Comparison of ENCODE assay signal across 35 cellular contexts in the genomic region with DNA sequence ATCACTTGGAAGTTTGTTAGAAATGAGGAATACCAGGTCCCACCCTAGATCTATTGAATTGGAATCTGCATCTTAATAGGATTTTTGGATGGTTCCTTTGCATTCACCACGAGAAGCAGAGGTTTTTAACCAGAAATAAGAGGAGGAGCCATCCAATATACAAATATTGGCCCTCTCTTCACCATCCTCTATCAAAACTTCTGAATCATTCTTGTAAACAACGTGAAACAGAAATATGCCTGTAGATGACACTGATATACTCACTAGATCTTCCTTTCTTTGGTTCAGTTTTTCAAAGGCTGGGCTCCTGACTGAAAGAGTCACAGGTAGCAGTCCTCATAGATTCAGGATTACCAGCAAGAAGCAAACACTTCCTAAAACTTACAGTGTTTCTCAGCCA. TPM values are rescaled to one million over a fixed set of nuclear protein-coding genes. Genes with fewer than 3 reads are reported as not detected.
"Had no signal": no experiment of that assay in that cellular context is flagged by ENCODE, and none has a peak within 500 bp of the region (broad histone marks: within the 10 kb centered on the region; RNA-seq: fewer than 3 reads in every experiment).

No MANE protein-coding gene starts in this region.

- H3K4me1 ChIP-seq: adrenal gland, ascending aorta, body of pancreas, breast epithelium had no signal

- H3K27ac ChIP-seq: adrenal gland, ascending aorta, body of pancreas, brain microvascular endothelial cell, breast epithelium, cardiac muscle cell had no signal

- H3K4me3 ChIP-seq: adrenal gland, ascending aorta, body of pancreas, breast epithelium, cardiac muscle cell had no signal

- ATAC-seq: activated naive CD4-positive, alpha-beta T cell treated with anti-CD3 and anti-CD28 coated beads, Interleukin-2, amount 50 U/mL, for 72 hours; activated naive CD8-positive, alpha-beta T cell treated with anti-CD3 and anti-CD28 coated beads, Interleukin-2, amount 50 U/mL, for 24 hours; activated T-cell treated with anti-CD3 and anti-CD28 coated beads, Interleukin-2, amount 50 U/mL, for 72 hours; activated T-helper 17 cell treated with anti-CD3 and anti-CD28 coated beads, Interleukin-2, amount 50 U/mL, for 72 hours; body of pancreas had no signal

- H3K27me3 ChIP-seq: adrenal gland, ascending aorta, body of pancreas, brain microvascular endothelial cell, breast epithelium had no signal

- H3K36me3 ChIP-seq: adrenal gland, ascending aorta, brain microvascular endothelial cell, breast epithelium, cardiac muscle cell had no signal

- H3K9me3 ChIP-seq: adrenal gland, ascending aorta, breast epithelium had no signal

- DNase-seq: activated effector memory CD4-positive, alpha-beta T cell treated with anti-CD3 and anti-CD28 coated beads, Interleukin-2, amount 50 U/mL, for 16 hours; activated effector memory CD4-positive, alpha-beta T cell treated with Interleukin-2 at 50 U/mL for 16 hours; activated gamma-delta T cell; activated gamma-delta T cell treated with Interleukin-2 at 50 U/mL for 16 hours; activated naive CD4-positive, alpha-beta T cell; activated naive CD4-positive, alpha-beta T cell treated with anti-CD3 and anti-CD28 coated beads, Interleukin-2, amount 10 ng/mL, durations not matched to agents 7 days and 5 days; activated naive CD4-positive, alpha-beta T cell treated with anti-CD3 and anti-CD28 coated beads, Interleukin-2, amount 50 U/mL, for 16 hours; activated naive CD4-positive, alpha-beta T cell treated with Interleukin-2 at 50 U/mL for 16 hours; activated naive CD8-positive, alpha-beta T cell treated with anti-CD3 and anti-CD28 coated beads for 36 hours; activated naive CD8-positive, alpha-beta T cell treated with anti-CD3 and anti-CD28 coated beads, Interleukin-2, amount 10 ng/mL, durations not matched to agents 7 days and 5 days; activated naive CD8-positive, alpha-beta T cell treated with anti-CD3 and anti-CD28 coated beads, Interleukin-2, amount 50 U/mL, for 24 hours; activated T-cell treated with anti-CD3 and anti-CD28 coated beads, Interleukin-2, amount 50 U/mL, for 1 hour; activated T-cell treated with anti-CD3 and anti-CD28 coated beads, Interleukin-2, amount 50 U/mL, for 24 hours; activated T-cell treated with anti-CD3 and anti-CD28 coated beads, Interleukin-2, amount 50 U/mL, for 4 hours; activated T-cell treated with anti-CD3 and anti-CD28 coated beads, Interleukin-2, amount 50 U/mL, for 48 hours; activated T-cell treated with anti-CD3 and anti-CD28 coated beads, Interleukin-2, amount 50 U/mL, for 72 hours; adrenal gland; amniotic stem cell; amygdala; anterior cingulate cortex; aorta; body of pancreas; brain microvascular endothelial cell; caudate nucleus; central memory CD4-positive, alpha-beta T cell; cerebellar nuclear complex had no signal

- FAIRE-seq: astrocyte, bronchial epithelial cell had no signal

RNA-seq across cellular contexts. Expression of a gene that starts 39.5 kb away (rescaled TPM):
- total RNA-seq: activated naive CD4-positive, alpha-beta T cell treated with anti-CD3 and anti-CD28 coated beads, Interleukin-2, amount 50 U/mL, for 72 hours; activated naive CD8-positive, alpha-beta T cell treated with anti-CD3 and anti-CD28 coated beads for 36 hours; activated T-helper 1 cell treated with anti-CD3 and anti-CD28 coated beads, Interleukin-12 subunit alpha, Interleukin-12 subunit beta, Interleukin-2, Interleukin-4 antibody, amounts not matched to agents 30 ng/mL and 10 ng/mL and 1 ng/mL, durations not matched to agents 14 hours and 24 hours and 36 hours; activated T-helper 2 cell treated with anti-CD3 and anti-CD28 coated beads, Interferon-gamma antibody, Interleukin-2, Interleukin-4, amounts not matched to agents 10 μg/mL and 5 μg/mL and 100 μg/mL, durations not matched to agents 14 hours and 24 hours and 36 hours; ascending aorta; cardiac muscle cell had no signal
